In the genomic region with DNA sequence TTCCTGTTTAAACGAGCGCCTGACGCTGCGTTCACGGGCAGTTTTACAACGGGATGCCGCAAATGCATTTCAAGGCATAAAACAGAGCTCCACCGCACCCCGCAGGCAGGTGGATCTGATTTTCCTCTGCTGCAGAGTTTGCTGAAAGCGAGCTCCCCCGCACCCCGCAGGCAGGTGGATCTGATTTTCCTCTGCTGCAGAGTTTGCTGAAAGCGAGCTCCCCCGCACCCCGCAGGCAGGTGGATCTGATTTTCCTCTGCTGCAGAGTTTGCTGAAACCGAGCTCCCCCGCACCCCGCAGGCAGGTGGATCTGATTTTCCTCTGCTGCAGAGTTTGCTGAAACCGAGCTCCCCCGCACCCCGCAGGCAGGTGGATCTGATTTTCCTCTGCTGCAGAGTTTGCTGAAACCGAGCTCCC, we compare ENCODE assay signal across 8 cellular contexts.
A peak's percentile ranks its signal among the peaks of the same experiment; 100 is the strongest.
DNase-seq lines count a peak whose midpoint lies in the region; ATAC-seq, FAIRE-seq and TF ChIP-seq lines count a peak whose summit lies in the region.
"Not testable (repeated sequence)": the region's sequence is repeated elsewhere in the genome, so short reads cannot be mapped to it uniquely, and the experiment has no call there.

No MANE protein-coding gene starts in this region.

- H3K4me1 Mint-ChIP-seq in WTC11 = peaks cover 25% of the 10 kb centered on the region
- H3K4me1 Mint-ChIP-seq in chondrocyte (ENCODE audit: low read depth) = not testable (repeated sequence)

- CTCF ChIA-PET in A549 (lab: Yijun Ruan, JAX) = interaction anchor here (0.7 to 7.3 kb wide), 46 partner anchors 10 to 728 kb away, joined by 3 to 75 read pairs (median 5); a partner anchor contains a TSS
- CTCF ChIA-PET in WTC11 (lab: Charles Lee) = interaction anchor here (0.6 to 3.4 kb wide), 54 partner anchors 9 to 630 kb away, joined by 3 to 44 read pairs (median 5); no protein-coding TSS in a partner anchor

- not testable (repeated sequence) for H3K27ac ChIP-seq in A549; HUES64 (ENCODE audit: low read depth, low read length)

- not testable (repeated sequence) for H3K9me3 Mint-ChIP-seq in WTC11; chondrocyte (ENCODE audit: low read depth)

- H3K4me1 ChIP-seq in A549 = not testable (repeated sequence)
- peaks cover 25% of the 10 kb centered on the region for H3K4me1 ChIP-seq in HUES64 (ENCODE audit: insufficient read depth, low read length)

- not testable (repeated sequence) for H3K36me3 ChIP-seq in HUES64 (ENCODE audit: insufficient read depth, low read length)

- H3K27me3 ChIP-seq in HUES64 (ENCODE audit: insufficient read depth, low read length) = peaks cover 33% of the 10 kb centered on the region

- TF ChIP-seq EP300 in A549 (IDR thresholded peaks at IDR 0.05) = not testable (repeated sequence)

- not testable (repeated sequence) for H3K27ac Mint-ChIP-seq in WTC11; chondrocyte (ENCODE audit: unreplicated experiment)

- H3K36me3 Mint-ChIP-seq in WTC11; chondrocyte (ENCODE audit: low read depth): not testable (repeated sequence)

- ATAC-seq in A549, WTC11: not testable (repeated sequence)

- not testable (repeated sequence) for TF ChIP-seq POLR2A in A549 (IDR thresholded peaks at IDR 0.05; ENCODE audit: low read length)

- not testable (repeated sequence) for H3K9ac ChIP-seq in HUES64 (ENCODE audit: low read depth, low read length)

- not testable (repeated sequence) for FAIRE-seq in A549 (lab: Jason Lieb, UNC)

- 54% methylated on average over 11 of the region's 22 CpGs for WGBS in A549 (ENCODE audit: missing lambda C conversion rate)
- WGBS in HUES64 = 7% methylated on average over 14 of the region's 22 CpGs

- POLR2A ChIA-PET in A549 (lab: Yijun Ruan, JAX); WTC11 (lab: Charles Lee): not testable (repeated sequence)

- H3K4me2 ChIP-seq in A549 = peak overlapping the region; percentile 87

- not testable (repeated sequence) for TF ChIP-seq CTCF in A549 (IDR thresholded peaks at IDR 0.05); WTC11 (IDR thresholded peaks at IDR 0.05); chondrocyte (IDR thresholded peaks at IDR 0.05)

- H3K27me3 Mint-ChIP-seq in WTC11 (ENCODE audit: low read depth) (peaks cover 63% of the 10 kb centered on the region), chondrocyte (ENCODE audit: low read depth) (peaks cover 43% of the 10 kb centered on the region)

- H3K4me3 ChIP-seq in A549 = not testable (repeated sequence)
- H3K4me3 ChIP-seq in HUES64 (ENCODE audit: low read length) (peak overlapping the region; percentile 29), iPS-18c (ENCODE audit: insufficient read depth, low read depth, low read length) (peak overlapping the region; percentile 41)

- TF ChIP-seq RAD21 in A549 (conservative IDR thresholded peaks at IDR 0.05 in 1 of 2, IDR thresholded peaks at IDR 0.05 in 1 of 2) = not testable (repeated sequence)

- not testable (repeated sequence) for H3K9me3 ChIP-seq in A549; HUES64 (ENCODE audit: insufficient read depth, low read depth, low read length); iPS-18c (ENCODE audit: control insufficient read depth, insufficient read depth, low read length)

- DNase-seq in A549 (ENCODE audit: low read depth in 1 of 2, low spot score in 1 of 2); WTC11 (ENCODE audit: low spot score): not testable (repeated sequence)
- DNase-seq in DMS53 (lab: John Stamatoyannopoulos, UW) (peak; percentile 47), NCI-H2227 (lab: John Stamatoyannopoulos, UW; ENCODE audit: unreplicated experiment) (peak; percentile 29), chondrocyte (ENCODE audit: low spot score) (peak; percentile 26), putamen (ENCODE audit: low spot score) (peak; percentile 37)

- peak overlapping the region; percentile 48 for H3K4me3 Mint-ChIP-seq in WTC11
- H3K4me3 Mint-ChIP-seq in chondrocyte (ENCODE audit: unreplicated experiment) = not testable (repeated sequence)
